ENCODE assay signal across 9 cellular contexts in genomic region chr1:61053281-61053711, GRCh38. TPM values are rescaled to one million over a fixed set of nuclear protein-coding genes. Genes with fewer than 3 reads are reported as not detected.
DNase-seq lines count a peak whose midpoint lies in the region; ATAC-seq and TF ChIP-seq lines count a peak whose summit lies in the region.
"Had no signal": no experiment of that assay in that cellular context is flagged by ENCODE, and none has a peak within 500 bp of the region (broad histone marks: within the 10 kb centered on the region; RNA-seq: fewer than 3 reads in every experiment).

No MANE protein-coding gene starts in this region.

- in situ Hi-C loops in HAP-1 (cut with MboI; ENCODE audit: low sequenced_read_pairs) = loop anchor here (25.0 kb wide), 1 partner anchor 284 kb away; no protein-coding TSS in a partner anchor

- H3K4me3 ChIP-seq in iPS-18c (ENCODE audit: insufficient read depth, low read depth, low read length) (peak overlapping the region; percentile 41; the same call in 1 of the 2 replicates), smooth muscle cell (peak overlapping the region; percentile 41), HAP-1 (no peak overlapping the region), mucosa of descending colon (no peak overlapping the region)

- no peak overlapping the region for H3T11ph ChIP-seq in H9 (ENCODE audit: low read length)

- H4K5ac ChIP-seq in H9 (ENCODE audit: insufficient read length, low read depth, low read length) = no peak overlapping the region

- no peak overlapping the region for H3K14ac ChIP-seq in H9 (ENCODE audit: insufficient read depth, low read length)

- peaks cover 0 to 4% of the 10 kb centered on the region in 2 experiments; a peak in 2 of 5 replicates for H3K9me3 Mint-ChIP-seq in H9
- no peaks in the 10 kb centered on the region for H3K9me3 Mint-ChIP-seq in activated naive CD8-positive, alpha-beta T cell (ENCODE audit: low read depth)

- H3K27me3 Mint-ChIP-seq in H9 (ENCODE audit: low read depth) = peaks cover 75% of the 10 kb centered on the region
- H3K27me3 Mint-ChIP-seq in activated naive CD8-positive, alpha-beta T cell = peaks cover 26% of the 10 kb centered on the region

- H2BK12ac ChIP-seq in H9 (ENCODE audit: insufficient read length, low read depth, low read length) = no peak overlapping the region

- no peak overlapping the region for H2BK5ac ChIP-seq in H9 (ENCODE audit: insufficient read length, low read length)

- no peaks in the 10 kb centered on the region for H3K79me2 ChIP-seq in H9 (ENCODE audit: insufficient read depth, low read length)
- no peaks in the 10 kb centered on the region for H3K79me2 ChIP-seq in smooth muscle cell (ENCODE audit: low read depth)

- no peak overlapping the region for H2AK5ac ChIP-seq in H9 (ENCODE audit: insufficient read length, low read length)

- H3K4me2 ChIP-seq in H9 (ENCODE audit: insufficient read depth, insufficient read length, low read length) (peak overlapping the region; percentile 65), smooth muscle cell (peak overlapping the region; percentile 88)

- no peak for TF ChIP-seq CTCF in H9 (conservative IDR thresholded peaks at IDR 0.05)
- TF ChIP-seq CTCF in smooth muscle cell (IDR thresholded peaks at IDR 0.05; ENCODE audit: borderline replicate concordance, insufficient read depth, poor library complexity, severe bottlenecking) = no peak
- no peak for TF ChIP-seq CTCF in mucosa of descending colon (IDR thresholded peaks at IDR 0.05)

- H3F3A ChIP-seq in smooth muscle cell (ENCODE audit: low read depth) = peaks cover 11% of the 10 kb centered on the region

- no peak overlapping the region for H3K56ac ChIP-seq in H9 (ENCODE audit: insufficient read length, low read depth, low read length)

- H3K36me3 Mint-ChIP-seq in H9 (ENCODE audit: insufficient read depth in 1 of 3, low read depth in 3 of 3) = no peaks in the 10 kb centered on the region; a peak in 1 of 7 replicates
- no peaks in the 10 kb centered on the region for H3K36me3 Mint-ChIP-seq in activated naive CD8-positive, alpha-beta T cell

- H3K4me1 Mint-ChIP-seq in H9 = peaks cover 44 to 55% of the 10 kb centered on the region in 2 experiments
- H3K4me1 Mint-ChIP-seq in activated naive CD8-positive, alpha-beta T cell (ENCODE audit: low read depth) = peaks cover 33% of the 10 kb centered on the region

- DNase-seq in H9 = no peak
- DNase-seq in smooth muscle cell (lab: John Stamatoyannopoulos, UW; ENCODE audit: unreplicated experiment) = no peak
- no peak for DNase-seq in HAP-1 (ENCODE audit: low spot score in 2 of 2)
- DNase-seq in mucosa of descending colon = no peak
- DNase-seq: stimulated activated CD4-positive, alpha-beta T cell treated with anti-CD3 and anti-CD28 coated beads, Interleukin-2, amount 100 ng/mL, for 48 hours had no signal

- intact Hi-C loops in mucosa of descending colon (cut with DNase I, micrococcal nuclease) = loop anchor here (10.0 kb wide), 2 partner anchors 282 to 402 kb away; no protein-coding TSS in a partner anchor

- ATAC-seq in HG02870 (IDR thresholded peaks at IDR 0.05; ENCODE audit: unreplicated experiment) (no peak), GM19328 (IDR thresholded peaks at IDR 0.05; ENCODE audit: unreplicated experiment) (no peak), mucosa of descending colon (no peak)

- no CpG with 5 or more reads among the region's 6 CpGs for WGBS in H9 (ENCODE audit: extremely low coverage, insufficient read length, low lambda C conversion rate)
- 13% methylated on average over 6 of the region's 6 CpGs for WGBS in smooth muscle cell (ENCODE audit: low lambda C conversion rate)

- H2BK120ac ChIP-seq in H9 (ENCODE audit: low read depth, low read length, poor library complexity, severe bottlenecking) = no peak overlapping the region

- no peak overlapping the region for H3K23ac ChIP-seq in H9 (ENCODE audit: insufficient read length, low read depth, low read length)

- H2AFZ ChIP-seq in H9 (ENCODE audit: low read length) (no peak overlapping the region), smooth muscle cell (ENCODE audit: low read depth) (no peak overlapping the region)

- no peak overlapping the region for H4K91ac ChIP-seq in H9 (ENCODE audit: insufficient read length, low read depth, low read length)

- H3K23me2 ChIP-seq in H9 (ENCODE audit: insufficient read length, low read depth, low read length, poor library complexity, severe bottlenecking) = peaks cover 19% of the 10 kb centered on the region

- H3K18ac ChIP-seq in H9 (ENCODE audit: insufficient read length, low read depth, low read length) = no peak overlapping the region

- no peak overlapping the region for H4K8ac ChIP-seq in H9 (replicated peaks; ENCODE audit: insufficient read length, low read depth, low read length)

- peaks cover 61% of the 10 kb centered on the region for H3K27me3 ChIP-seq in H9 (ENCODE audit: insufficient read depth, low read length)
- H3K27me3 ChIP-seq in smooth muscle cell (ENCODE audit: low read depth) = peaks cover 61% of the 10 kb centered on the region
- no peaks in the 10 kb centered on the region for H3K27me3 ChIP-seq in HAP-1 (ENCODE audit: low read depth)

- H3K36me3 ChIP-seq in smooth muscle cell (ENCODE audit: low read depth) (no peaks in the 10 kb centered on the region), HAP-1 (replicated peaks) (no peaks in the 10 kb centered on the region), mucosa of descending colon (ENCODE audit: low read depth) (no peaks in the 10 kb centered on the region)

- H3K4ac ChIP-seq in H9 (ENCODE audit: low read depth, low read length) = no peak overlapping the region

- H4K20me1 ChIP-seq in H9 (ENCODE audit: control insufficient read depth, insufficient read depth, insufficient read length) = no peaks in the 10 kb centered on the region
- H4K20me1 ChIP-seq in smooth muscle cell (ENCODE audit: low read depth) = no peaks in the 10 kb centered on the region

- H3K9me3 ChIP-seq in H9 (ENCODE audit: control insufficient read depth, low read depth, low read length) (no peaks in the 10 kb centered on the region), iPS-18c (ENCODE audit: control insufficient read depth, insufficient read depth, low read length) (no peaks in the 10 kb centered on the region), smooth muscle cell (replicated peaks; ENCODE audit: low read depth) (no peaks in the 10 kb centered on the region), HAP-1 (no peaks in the 10 kb centered on the region), mucosa of descending colon (no peaks in the 10 kb centered on the region)

- no peaks in the 10 kb centered on the region for H3K79me1 ChIP-seq in H9 (ENCODE audit: insufficient read depth, low read depth, low read length, poor library complexity, severe bottlenecking)

- no peak overlapping the region for H3K27ac ChIP-seq in H9 (ENCODE audit: insufficient read length, low read depth, low read length)
- H3K27ac ChIP-seq in smooth muscle cell (ENCODE audit: low read depth) = no peak overlapping the region

- H2BK20ac ChIP-seq in H9 (ENCODE audit: low read depth, low read length, poor library complexity, severe bottlenecking) = no peak overlapping the region

- no peak overlapping the region for H3K27ac Mint-ChIP-seq in H9
- no peak overlapping the region for H3K27ac Mint-ChIP-seq in activated naive CD8-positive, alpha-beta T cell

- H3K4me1 ChIP-seq in H9 (ENCODE audit: insufficient read depth, low read length) = peaks cover 6% of the 10 kb centered on the region; the same call in 1 of the 2 replicates
- H3K4me1 ChIP-seq in smooth muscle cell (ENCODE audit: low read depth) = peaks cover 35% of the 10 kb centered on the region
- H3K4me1 ChIP-seq in HAP-1 = peaks cover 16% of the 10 kb centered on the region
- H3K4me1 ChIP-seq in mucosa of descending colon (ENCODE audit: low read depth) = peaks cover 23% of the 10 kb centered on the region

- H2BK15ac ChIP-seq in H9 (ENCODE audit: low read depth, low read length) = no peak overlapping the region

- peak overlapping the region; percentile 51 to 87 for H3K4me3 Mint-ChIP-seq in H9
- H3K4me3 Mint-ChIP-seq in activated naive CD8-positive, alpha-beta T cell = peak overlapping the region; percentile 88

- H3K9ac ChIP-seq in H9 (ENCODE audit: extremely low read depth, insufficient read length, low read length) (no peak overlapping the region), smooth muscle cell (ENCODE audit: low read depth) (no peak overlapping the region)

RNA-seq across cellular contexts. Expression of gene NFIA, which starts 29.1 kb away (rescaled TPM):
- total RNA-seq in H9 (2021) (0.35 and 0.70 TPM in 2 replicates), smooth muscle cell (5.4 and 6.2 TPM in 2 replicates), mucosa of descending colon (100 to 1,000 TPM in 1 of 3 donors, 10 to 100 TPM in 2; 46.4 to 145 (median 51.1) TPM)
- polyA plus RNA-seq in smooth muscle cell = 5.0 and 7.6 TPM in 2 replicates

Comparison
In these comparisons a context has a peak if more than half of its experiments do, and no peak if none do; other contexts are left out.
1. H3K4me3 ChIP-seq: peak in iPS-18c (single experiment) and smooth muscle cell (single experiment); none in HAP-1 (single experiment) and mucosa of descending colon (single experiment).